Comparison of ENCODE assay signal across 11 cellular contexts in genomic region chr1:30197959-30198760, GRCh38.
DNase-seq lines count a peak whose midpoint lies in the region; ATAC-seq and TF ChIP-seq lines count a peak whose summit lies in the region.
"Had no signal": no experiment of that assay in that cellular context is flagged by ENCODE, and none has a peak within 500 bp of the region (broad histone marks: within the 10 kb centered on the region; RNA-seq: fewer than 3 reads in every experiment).

No MANE protein-coding gene starts in this region.

- H3K4me1 ChIP-seq in HEK293 (ENCODE audit: control insufficient read depth, insufficient read depth, low read length) (no peaks in the 10 kb centered on the region), adipocyte (ENCODE audit: control insufficient read depth, insufficient read depth, low read length) (peaks cover 19% of the 10 kb centered on the region), mesenchymal stem cell (ENCODE audit: control insufficient read depth, insufficient read depth, low read depth, low read length) (no peaks in the 10 kb centered on the region), vagina (peaks cover 13% of the 10 kb centered on the region)

- H3K23ac ChIP-seq in mesenchymal stem cell (ENCODE audit: low read length in 2 of 2): no peak overlapping the region

- CTCF ChIA-PET in HEK293 (lab: Yijun Ruan, JAX): no interaction called here

- H3K27me3 ChIP-seq in adipocyte (replicated peaks; ENCODE audit: control insufficient read depth, insufficient read depth, low read length) (peaks cover 13% of the 10 kb centered on the region), mesenchymal stem cell (ENCODE audit: control insufficient read depth in 1 of 2, insufficient read depth in 1 of 2, low read length in 2 of 2) (peaks cover 6 to 25% of the 10 kb centered on the region in 2 experiments), vagina (no peaks in the 10 kb centered on the region)

- no peak overlapping the region for H3K4ac ChIP-seq in mesenchymal stem cell (ENCODE audit: low read depth in 1 of 2, low read length in 2 of 2)

- H2BK12ac ChIP-seq in mesenchymal stem cell (ENCODE audit: low read length in 2 of 2): no peak overlapping the region

- no peak overlapping the region for H4K91ac ChIP-seq in mesenchymal stem cell (ENCODE audit: low read length)

- no peak overlapping the region for H2BK15ac ChIP-seq in mesenchymal stem cell (ENCODE audit: low read depth, poor library complexity, severe bottlenecking)

- TF ChIP-seq POLR2A in vagina (IDR thresholded peaks at IDR 0.05): no peak

- DNase-seq in adipocyte (ENCODE audit: low read depth) (no peak), mesenchymal stem cell (no peak), vagina (ENCODE audit: extremely low spot score in 2 of 2) (peak in 1 of 2 donors; percentile 52), NCI-H82 treated with DMSO at 0.1 percent for 48 hours (lab: John Stamatoyannopoulos, UW; ENCODE audit: unreplicated experiment) (no peak), NCI-H2227 (lab: John Stamatoyannopoulos, UW; ENCODE audit: unreplicated experiment) (no peak)
- DNase-seq: C1 segment of cervical spinal cord; CD4-positive, alpha-beta memory T cell; DMS79; HCEC 1CT had no signal

- H2AFZ ChIP-seq in mesenchymal stem cell (ENCODE audit: low read depth, low read length): no peak overlapping the region

- no peak for TF ChIP-seq CTCF in HEK293 (tag by site-specific recombination; IDR thresholded peaks at IDR 0.05)
- TF ChIP-seq CTCF in vagina (IDR thresholded peaks at IDR 0.05): no peak

- no peaks in the 10 kb centered on the region for H3K79me1 ChIP-seq in mesenchymal stem cell (replicated peaks; ENCODE audit: low read length, poor library complexity, severe bottlenecking)

- H2AK5ac ChIP-seq in mesenchymal stem cell (ENCODE audit: low read length, severe bottlenecking): no peak overlapping the region

- no peak overlapping the region for H3K14ac ChIP-seq in mesenchymal stem cell (ENCODE audit: low read length in 2 of 2)

- H2BK5ac ChIP-seq in mesenchymal stem cell (ENCODE audit: low read depth, low read length, poor library complexity, severe bottlenecking): no peak overlapping the region

- H3K18ac ChIP-seq in mesenchymal stem cell (ENCODE audit: low read depth in 1 of 2, low read length in 2 of 2): no peak overlapping the region

- no peak overlapping the region for H3K27ac ChIP-seq in HEK293 (ENCODE audit: extremely low read depth, low read depth, low read length)
- H3K27ac ChIP-seq in mesenchymal stem cell (ENCODE audit: low read length, poor library complexity, severe bottlenecking): no peak overlapping the region
- peak overlapping the region; percentile 75 for H3K27ac ChIP-seq in vagina

- POLR2A ChIA-PET in HEK293 (lab: Yijun Ruan, JAX): no interaction called here

- no peaks in the 10 kb centered on the region for H3K36me3 ChIP-seq in HEK293 (ENCODE audit: control insufficient read depth in 2 of 2, insufficient read depth in 1 of 2, low read length in 2 of 2)
- H3K36me3 ChIP-seq in adipocyte (ENCODE audit: control insufficient read depth, insufficient read depth, low read length, severe bottlenecking): no peaks in the 10 kb centered on the region
- no peaks in the 10 kb centered on the region for H3K36me3 ChIP-seq in mesenchymal stem cell (ENCODE audit: control insufficient read depth in 1 of 2, insufficient read depth in 2 of 2, low read depth in 1 of 2, low read length in 2 of 2)
- no peaks in the 10 kb centered on the region for H3K36me3 ChIP-seq in vagina

- no peak for ATAC-seq in GM21528 (IDR thresholded peaks at IDR 0.05; ENCODE audit: low FRiP score, unreplicated experiment)

- 56% methylated on average over 2 of the region's 3 CpGs for WGBS in mesenchymal stem cell

- no peaks in the 10 kb centered on the region for H3K9me3 ChIP-seq in HEK293 (ENCODE audit: control insufficient read depth, insufficient read depth, low read depth, low read length)
- H3K9me3 ChIP-seq in adipocyte (ENCODE audit: control insufficient read depth, low read length): peaks cover 13% of the 10 kb centered on the region
- H3K9me3 ChIP-seq in mesenchymal stem cell (ENCODE audit: control insufficient read depth, low read length): no peaks in the 10 kb centered on the region
- H3K9me3 ChIP-seq in vagina: no peaks in the 10 kb centered on the region

- no peak overlapping the region for H4K8ac ChIP-seq in mesenchymal stem cell (ENCODE audit: low read length)

- no peak overlapping the region for H2BK120ac ChIP-seq in mesenchymal stem cell (ENCODE audit: low read depth, low read length)

- H3K4me3 ChIP-seq in HEK293 (ENCODE audit: low read depth, low read length): no peak overlapping the region
- no peak overlapping the region for H3K4me3 ChIP-seq in adipocyte (ENCODE audit: low read length)
- H3K4me3 ChIP-seq in mesenchymal stem cell (ENCODE audit: insufficient read depth in 1 of 2, low read depth in 1 of 2, low read length in 2 of 2): no peak overlapping the region
- H3K4me3 ChIP-seq in vagina: no peak overlapping the region

- H3K4me2 ChIP-seq in mesenchymal stem cell (ENCODE audit: low read length, poor library complexity, severe bottlenecking): no peak overlapping the region

- H3K9ac ChIP-seq in adipocyte (ENCODE audit: low read length): peak overlapping the region; percentile 15
- peak overlapping the region; percentile 22 for H3K9ac ChIP-seq in mesenchymal stem cell (ENCODE audit: low read length)

- intact Hi-C loops in vagina (cut with DNase I): no loop called here

TF ChIP-seq in HEK293, 187 proteins besides CTCF, POLR2A, EP300 and RAD21 (continues in another document):
- TF ChIP-seq SALL2 (tag by site-specific recombination; IDR thresholded peaks at IDR 0.05; ENCODE audit: borderline replicate concordance): 0 out of 2 replicates have a peak, but pooled peaks have one; percentile 18
- no peak for TF ChIP-seq ZNF175 (tag by site-specific recombination; IDR thresholded peaks at IDR 0.05)
- no peak for TF ChIP-seq ZNF174 (tag by site-specific recombination; IDR thresholded peaks at IDR 0.05)
- TF ChIP-seq ZNF19 (tag by site-specific recombination; IDR thresholded peaks at IDR 0.05; ENCODE audit: low read depth): no peak
- no peak for TF ChIP-seq ZSCAN30 (tag by site-specific recombination; IDR thresholded peaks at IDR 0.05)
- no peak for TF ChIP-seq HOXC10 (CRISPR knock-in tag; IDR thresholded peaks at IDR 0.05)
- TF ChIP-seq ZNF776 (tag by site-specific recombination; IDR thresholded peaks at IDR 0.05; ENCODE audit: borderline replicate concordance): 0 out of 2 replicates have a peak, but pooled peaks have one; percentile 1
- TF ChIP-seq ZNF544 (tag by site-specific recombination; IDR thresholded peaks at IDR 0.05): no peak
- no peak; the same call in 1 of the 2 replicates for TF ChIP-seq ZNF398 (tag by site-specific recombination; IDR thresholded peaks at IDR 0.05)
- TF ChIP-seq ZNF416 (tag by site-specific recombination; IDR thresholded peaks at IDR 0.05): no peak
- TF ChIP-seq ZNF785 (tag by site-specific recombination; IDR thresholded peaks at IDR 0.05): no peak
- TF ChIP-seq ZNF549 (tag by site-specific recombination; IDR thresholded peaks at IDR 0.05): no peak
- TF ChIP-seq, protein P1, sequence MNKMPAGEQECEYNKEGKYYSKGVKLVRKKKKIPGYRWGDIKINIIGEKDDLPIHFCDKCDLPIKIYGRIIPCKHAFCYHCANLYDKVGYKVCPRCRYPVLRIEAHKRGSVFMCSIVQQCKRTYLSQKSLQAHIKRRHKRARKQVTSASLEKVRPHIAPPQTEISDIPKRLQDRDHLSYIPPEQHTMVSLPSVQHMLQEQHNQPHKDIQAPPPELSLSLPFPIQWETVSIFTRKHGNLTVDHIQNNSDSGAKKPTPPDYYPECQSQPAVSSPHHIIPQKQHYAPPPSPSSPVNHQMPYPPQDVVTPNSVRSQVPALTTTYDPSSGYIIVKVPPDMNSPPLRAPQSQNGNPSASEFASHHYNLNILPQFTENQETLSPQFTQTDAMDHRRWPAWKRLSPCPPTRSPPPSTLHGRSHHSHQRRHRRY (tag by site-specific recombination; IDR thresholded peaks at IDR 0.05): no peak
- TF ChIP-seq ZNF692 (tag by site-specific recombination; IDR thresholded peaks at IDR 0.05): no peak
- TF ChIP-seq ZNF202 (tag by site-specific recombination; IDR thresholded peaks at IDR 0.05; ENCODE audit: borderline replicate concordance): 0 out of 2 replicates have a peak, but pooled peaks have one; percentile 59
- no peak for TF ChIP-seq ZFP37 (tag by site-specific recombination; IDR thresholded peaks at IDR 0.05)
- TF ChIP-seq ZNF394 (tag by site-specific recombination; IDR thresholded peaks at IDR 0.05; ENCODE audit: borderline replicate concordance): no peak
- TF ChIP-seq REPIN1 (tag by site-specific recombination; IDR thresholded peaks at IDR 0.05; ENCODE audit: low read depth): no peak
- no peak for TF ChIP-seq ZNF311 (tag by site-specific recombination; IDR thresholded peaks at IDR 0.05; ENCODE audit: borderline replicate concordance)
- TF ChIP-seq ZNF501 (tag by site-specific recombination; IDR thresholded peaks at IDR 0.05): no peak
